Comparison of ENCODE assay signal across 10 cellular contexts in genomic region chr21:20443558-20444155, GRCh38.
DNase-seq lines count a peak whose midpoint lies in the region; ATAC-seq, FAIRE-seq and TF ChIP-seq lines count a peak whose summit lies in the region.
"Had no signal": no experiment of that assay in that cellular context is flagged by ENCODE, and none has a peak within 500 bp of the region (broad histone marks: within the 10 kb centered on the region; RNA-seq: fewer than 3 reads in every experiment).

No MANE protein-coding gene starts in this region.

- H3K4me3 Mint-ChIP-seq in nephron progenitor cell: no peak overlapping the region
- H3K4me3 Mint-ChIP-seq: activated B cell treated with CpG ODN at 0.5 μM for 24 hours had no signal

- ATAC-seq in GM12878 (no peak; the same call in 2 of the 3 replicates), HG03342 (IDR thresholded peaks at IDR 0.05; ENCODE audit: unreplicated experiment) (no peak), HG02571 (IDR thresholded peaks at IDR 0.05; ENCODE audit: unreplicated experiment) (no peak)

- H4K20me1 ChIP-seq in Karpas-422 (ENCODE audit: insufficient read depth, low read depth, low read length) (no peaks in the 10 kb centered on the region), GM12878 (ENCODE audit: control insufficient read depth, insufficient read depth) (no peaks in the 10 kb centered on the region)

- H3K9ac ChIP-seq in Karpas-422 (ENCODE audit: low read length) (no peak overlapping the region), GM12878 (ENCODE audit: control insufficient read depth, insufficient read depth, low read length) (no peak overlapping the region)

- 42% methylated on average over 11 of the region's 13 CpGs for WGBS in GM12878 (ENCODE audit: insufficient coverage, insufficient replicate concordance, low lambda C conversion rate, missing lambda C conversion rate)
- 67 to 76% (median 71%) methylated on average over 13 of the region's 13 CpGs for WGBS in spleen, 5 donors

- no peaks in the 10 kb centered on the region for H3K4me1 Mint-ChIP-seq in nephron progenitor cell
- H3K4me1 Mint-ChIP-seq: activated B cell treated with CpG ODN at 0.5 μM for 24 hours had no signal

- no peak overlapping the region for H3K27ac Mint-ChIP-seq in nephron progenitor cell
- H3K27ac Mint-ChIP-seq: activated B cell treated with CpG ODN at 0.5 μM for 24 hours had no signal

- intact Hi-C loops in GM12878 (cut with micrococcal nuclease; ENCODE audit: unreplicated experiment): no loop called here
- intact Hi-C loops in spleen (cut with DNase I; ENCODE audit: low total_unique reads): no loop called here

- peaks cover 3% of the 10 kb centered on the region for H3K27me3 Mint-ChIP-seq in nephron progenitor cell (ENCODE audit: low read depth, poor library complexity)
- H3K27me3 Mint-ChIP-seq: activated B cell treated with CpG ODN at 0.5 μM for 24 hours had no signal

- TF ChIP-seq CTCF in GM12878 (IDR thresholded peaks at IDR 0.05 in 2 of 3, conservative IDR thresholded peaks at IDR 0.05 in 1 of 3; ENCODE audit: control insufficient read depth in 2 of 3, extremely low read depth in 1 of 3, insufficient read depth in 1 of 3, low read depth in 3 of 3, low read length in 3 of 3) (peak in 1 of 3 experiments; percentile 27; a peak in 3 of 6 replicates), nephron progenitor cell (IDR thresholded peaks at IDR 0.05) (peak; percentile 92), spleen (IDR thresholded peaks at IDR 0.05 in 8 of 11, conservative IDR thresholded peaks at IDR 0.05 in 3 of 11) (no peak)

- no peaks in the 10 kb centered on the region for H3K9me2 ChIP-seq in Karpas-422 (replicated peaks; ENCODE audit: insufficient read depth, low read length)

- H3K9me3 ChIP-seq in Karpas-422 (ENCODE audit: low read length) (no peaks in the 10 kb centered on the region; the same call in 1 of the 2 replicates), GM12878 (replicated peaks; ENCODE audit: control insufficient read depth, insufficient read depth, low read length) (no peaks in the 10 kb centered on the region; the same call in 2 of the 3 replicates), spleen (peaks cover 0 to 8% (median 1%) of the 10 kb centered on the region in 8 donors)

- H3K36me3 ChIP-seq in Karpas-422 (ENCODE audit: insufficient read depth, low read length) (no peaks in the 10 kb centered on the region), GM12878 (ENCODE audit: control insufficient read depth in 2 of 2, insufficient read depth in 2 of 2, low read length in 1 of 2) (no peaks in the 10 kb centered on the region), spleen (no peaks in the 10 kb centered on the region)

- RAD21 ChIA-PET in GM12878 (lab: Charles Lee; ENCODE audit: unreplicated experiment): interaction anchor here (1.1 kb wide), 1 partner anchor 9 kb away, joined by 3 read pairs; no protein-coding TSS in a partner anchor

- CTCF ChIA-PET in GM12878 (lab: Yijun Ruan, JAX): interaction anchor here (0.6 to 1.8 kb wide), 3 partner anchors 8 to 99 kb away, joined by 3 to 6 read pairs (median 3); no protein-coding TSS in a partner anchor

- TF ChIP-seq POLR2A in GM12878 (IDR thresholded peaks at IDR 0.05; ENCODE audit: low read depth, low read length) (no peak), spleen (IDR thresholded peaks at IDR 0.05) (no peak)

- in situ Hi-C loops in GM12878 (cut with MboI): no loop called here

- no peaks in the 10 kb centered on the region for H3K9me3 Mint-ChIP-seq in nephron progenitor cell

- H3K27ac ChIP-seq in Karpas-422 (ENCODE audit: low read length) (no peak overlapping the region), GM12878 (ENCODE audit: control insufficient read depth, insufficient read depth) (no peak overlapping the region), spleen (no peak overlapping the region)

- no peak overlapping the region for H3K4me3 ChIP-seq in Karpas-422 (ENCODE audit: low read length)
- H3K4me3 ChIP-seq in GM12878: no peak overlapping the region
- no peak overlapping the region for H3K4me3 ChIP-seq in spleen

- H3K4me2 ChIP-seq in Karpas-422 (ENCODE audit: low read depth, low read length, poor library complexity, severe bottlenecking): no peak overlapping the region
- no peak overlapping the region for H3K4me2 ChIP-seq in GM12878 (ENCODE audit: control insufficient read depth, insufficient read depth)

- DNase-seq in NCI-H2107 treated with DMSO at 0.1 percent for 48 hours (lab: John Stamatoyannopoulos, UW; ENCODE audit: unreplicated experiment) (peak; percentile 20), NCI-H2107 (lab: John Stamatoyannopoulos, UW) (no peak), Karpas-422 (peak; percentile 70), GM12878 (ENCODE audit: low read depth, low spot score) (no peak), nephron progenitor cell (peak; percentile 10), spleen (no peak)
- DNase-seq: activated B cell treated with CpG ODN at 0.5 μM for 24 hours; stimulated activated CD4-positive, alpha-beta T cell treated with anti-CD3 and anti-CD28 coated beads, Interleukin-2, amount 100 ng/mL, for 24 hours had no signal

- H3K36me3 Mint-ChIP-seq in nephron progenitor cell (ENCODE audit: low read depth): no peaks in the 10 kb centered on the region

- BruUV-seq in GM12878 (replicated peaks; lab: Mats Ljungman, UMichigan): no TSS peak

- no peaks in the 10 kb centered on the region for H3K27me3 ChIP-seq in Karpas-422 (ENCODE audit: low read length)
- no peaks in the 10 kb centered on the region for H3K27me3 ChIP-seq in GM12878 (replicated peaks in 1 of 2; ENCODE audit: control insufficient read depth in 2 of 2, insufficient read depth in 2 of 2, low read length in 1 of 2)
- H3K27me3 ChIP-seq in spleen (replicated peaks in 1 of 7): no peaks in the 10 kb centered on the region

- H3K79me2 ChIP-seq in Karpas-422 (ENCODE audit: low read length): no peaks in the 10 kb centered on the region
- no peaks in the 10 kb centered on the region for H3K79me2 ChIP-seq in GM12878 (ENCODE audit: control insufficient read depth, insufficient read depth, low read length)

- POLR2A ChIA-PET in GM12878 (lab: Charles Lee): interaction anchor here (0.6 kb wide), 1 partner anchor 1485 kb away, joined by 8 read pairs; no protein-coding TSS in a partner anchor

- no peak for FAIRE-seq in GM12878 (lab: Jason Lieb, UNC)

- no peaks in the 10 kb centered on the region for H3K4me1 ChIP-seq in Karpas-422 (ENCODE audit: low read length)
- H3K4me1 ChIP-seq in GM12878 (ENCODE audit: control insufficient read depth, insufficient read depth, low read length): no peaks in the 10 kb centered on the region
- no peaks in the 10 kb centered on the region for H3K4me1 ChIP-seq in spleen

- SMC1A ChIA-PET in GM12878 (lab: Charles Lee; ENCODE audit: uncharacterized antibody, unreplicated experiment): interaction anchor here (1.4 to 1.9 kb wide), 2 partner anchors 403 to 1123 kb away, joined by 4 read pairs; no protein-coding TSS in a partner anchor

- TF ChIP-seq RAD21 in GM12878 (IDR thresholded peaks at IDR 0.05; ENCODE audit: insufficient read depth, low read depth, low read length): peak; percentile 27; the same call in 1 of the 2 replicates

- TF ChIP-seq EP300 in GM12878 (IDR thresholded peaks at IDR 0.05; ENCODE audit: borderline replicate concordance in 1 of 2, control insufficient read depth in 1 of 2, low read depth in 2 of 2, low read length in 2 of 2): no peak

- no peak overlapping the region for H2AFZ ChIP-seq in Karpas-422 (ENCODE audit: low read length)
- H2AFZ ChIP-seq in GM12878 (ENCODE audit: control insufficient read depth, low read depth, low read length): no peak overlapping the region

TF ChIP-seq in GM12878, 131 proteins besides CTCF, POLR2A, EP300 and RAD21:
- TF ChIP-seq CUX1 (IDR thresholded peaks at IDR 0.05; ENCODE audit: insufficient replicate concordance, low read depth, low read length) (no peak), EGR1 (IDR thresholded peaks at IDR 0.05; ENCODE audit: borderline replicate concordance in 1 of 2, low read depth in 2 of 2, low read length in 2 of 2) (no peak), EED (IDR thresholded peaks at IDR 0.05; ENCODE audit: low read depth) (no peak), YBX1 (IDR thresholded peaks at IDR 0.05) (no peak), ZNF24 (IDR thresholded peaks at IDR 0.05) (no peak), MTA3 (IDR thresholded peaks at IDR 0.05; ENCODE audit: borderline replicate concordance, low read length) (no peak), SUPT20H (IDR thresholded peaks at IDR 0.05; ENCODE audit: borderline replicate concordance, control insufficient read depth, low read depth, low read length) (no peak)

Comparison
In these comparisons a context has a peak if more than half of its experiments do, and no peak if none do; other contexts are left out.
1. DNase-seq: peak in NCI-H2107 treated with DMSO at 0.1 percent for 48 hours (single experiment), Karpas-422 (single experiment) and nephron progenitor cell (single experiment); none in NCI-H2107 (single experiment), GM12878 (single experiment) and spleen (single experiment).